In the genomic region with DNA sequence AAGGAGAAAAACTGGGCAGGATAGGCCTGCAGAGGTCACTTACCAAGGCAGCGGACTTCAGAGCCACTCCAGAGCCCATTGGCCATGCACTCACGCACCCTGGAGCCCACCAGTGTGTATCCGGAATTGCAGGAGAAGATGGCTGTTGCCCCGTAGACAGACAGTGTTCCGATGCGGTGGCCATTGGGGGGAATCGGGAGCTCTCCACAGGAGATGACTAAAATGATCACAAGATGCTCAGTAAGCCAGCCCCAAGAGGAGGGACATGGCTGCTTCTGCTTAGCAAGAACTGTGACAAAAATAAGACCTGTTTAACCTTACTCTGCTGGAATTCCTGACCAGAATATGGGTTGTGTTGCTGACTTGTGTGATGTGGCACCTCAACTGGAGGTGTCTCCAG, we compare ENCODE assay signal across 3 cellular contexts.
"Had no signal": no experiment of that assay in that cellular context is flagged by ENCODE, and none has a peak within 500 bp of the region (broad histone marks: within the 10 kb centered on the region; RNA-seq: fewer than 3 reads in every experiment).

No MANE protein-coding gene starts in this region.

- H3K4me3 ChIP-seq: GM12878 had no signal

- ATAC-seq: GM12878 had no signal

- DNase-seq: GDM1, GF-D8 had no signal
